Comparison of ENCODE assay signal across 19 cellular contexts in genomic region chr10:50619171-50619570, GRCh38. TPM values are rescaled to one million over a fixed set of nuclear protein-coding genes. Genes with fewer than 3 reads are reported as not detected.
DNase-seq lines count a peak whose midpoint lies in the region; ATAC-seq and TF ChIP-seq lines count a peak whose summit lies in the region.
"Had no signal": no experiment of that assay in that cellular context is flagged by ENCODE, and none has a peak within 500 bp of the region (broad histone marks: within the 10 kb centered on the region; RNA-seq: fewer than 3 reads in every experiment).

No MANE protein-coding gene starts in this region.

- peak overlapping the region; percentile 38 for H3K4me3 ChIP-seq in HUES48 (ENCODE audit: low read depth, low read length)
- no peak overlapping the region for H3K4me3 ChIP-seq in mammary epithelial cell (replicated peaks in 1 of 3; ENCODE audit: insufficient read depth in 1 of 3, low read depth in 2 of 3, low read length in 3 of 3)
- H3K4me3 ChIP-seq: GM23248, mucosa of descending colon had no signal

- no peak for DNase-seq in CD4-positive, alpha-beta T cell
- DNase-seq in mammary epithelial cell: no peak
- DNase-seq in naive B cell: no peak
- no peak for DNase-seq in stimulated activated naive CD8-positive, alpha-beta T cell treated with anti-CD3 and anti-CD28 coated beads, Interleukin-15, amount 100 ng/mL, for 72 hours
- no peak for DNase-seq in 8988T
- no peak for DNase-seq in AG20443 (ENCODE audit: low spot score)
- DNase-seq: activated naive CD8-positive, alpha-beta T cell treated with anti-CD3 and anti-CD28 coated beads for 36 hours; BE2C; effector CD8-positive, alpha-beta T cell; GM23248; left colon; mucosa of descending colon; NCI-H1105; stimulated activated CD4-positive, alpha-beta T cell treated with anti-CD3 and anti-CD28 coated beads, Interleukin-2, amount 100 ng/mL, for 24 hours had no signal

- no peaks in the 10 kb centered on the region for H3K9me3 Mint-ChIP-seq in CD4-positive, alpha-beta T cell
- no peaks in the 10 kb centered on the region for H3K9me3 Mint-ChIP-seq in naive B cell
- no peaks in the 10 kb centered on the region for H3K9me3 Mint-ChIP-seq in stimulated activated naive CD8-positive, alpha-beta T cell treated with anti-CD3 and anti-CD28 coated beads, Interleukin-15, amount 100 ng/mL, for 72 hours
- H3K9me3 Mint-ChIP-seq: activated naive CD8-positive, alpha-beta T cell treated with anti-CD3 and anti-CD28 coated beads for 36 hours had no signal

- no peaks in the 10 kb centered on the region for H3K27me3 ChIP-seq in CD4-positive, alpha-beta T cell (ENCODE audit: control insufficient read depth, insufficient read depth, low read length)
- H3K27me3 ChIP-seq in HUES48 (ENCODE audit: control insufficient read depth, insufficient read depth, low read length) (peaks cover 5% of the 10 kb centered on the region; the same call in 1 of the 2 replicates), mammary epithelial cell (ENCODE audit: insufficient read depth, low read length) (no peaks in the 10 kb centered on the region)
- H3K27me3 ChIP-seq: BE2C had no signal

- 100% methylated on average over 1 of the region's 1 CpG for WGBS in mammary epithelial cell (ENCODE audit: low coverage, missing lambda C conversion rate)

- in situ Hi-C loops in mammary epithelial cell (cut with MboI; ENCODE audit: low sequenced_read_pairs in 2 of 2): no loop called here

- H3K79me2 ChIP-seq in mammary epithelial cell (ENCODE audit: insufficient read depth, low read length): peaks cover 69% of the 10 kb centered on the region

- peak overlapping the region; percentile 56 for H3K4me3 Mint-ChIP-seq in CD4-positive, alpha-beta T cell
- H3K4me3 Mint-ChIP-seq in naive B cell: peak overlapping the region in 7 of 8 donors; percentile 6 to 76 (median 25)
- H3K4me3 Mint-ChIP-seq in stimulated activated naive CD8-positive, alpha-beta T cell treated with anti-CD3 and anti-CD28 coated beads, Interleukin-15, amount 100 ng/mL, for 72 hours: no peak overlapping the region
- H3K4me3 Mint-ChIP-seq: activated naive CD8-positive, alpha-beta T cell treated with anti-CD3 and anti-CD28 coated beads for 36 hours had no signal

- peak overlapping the region; percentile 53 for H3K4me2 ChIP-seq in mammary epithelial cell (ENCODE audit: insufficient read depth, low read depth, low read length)
- H3K4me2 ChIP-seq: KMS-11 had no signal

- H4K20me1 ChIP-seq in mammary epithelial cell (ENCODE audit: insufficient read depth, low read length): no peaks in the 10 kb centered on the region

- H3K27ac Mint-ChIP-seq in CD4-positive, alpha-beta T cell: peak overlapping the region; percentile 97
- H3K27ac Mint-ChIP-seq in naive B cell: peak overlapping the region; percentile 8 to 84 (median 70)
- H3K27ac Mint-ChIP-seq in stimulated activated naive CD8-positive, alpha-beta T cell treated with anti-CD3 and anti-CD28 coated beads, Interleukin-15, amount 100 ng/mL, for 72 hours: no peak overlapping the region
- H3K27ac Mint-ChIP-seq: activated naive CD8-positive, alpha-beta T cell treated with anti-CD3 and anti-CD28 coated beads for 36 hours had no signal

- H3K36me3 Mint-ChIP-seq in CD4-positive, alpha-beta T cell (ENCODE audit: low read depth): peaks cover 13% of the 10 kb centered on the region
- no peaks in the 10 kb centered on the region for H3K36me3 Mint-ChIP-seq in naive B cell
- H3K36me3 Mint-ChIP-seq: activated naive CD8-positive, alpha-beta T cell treated with anti-CD3 and anti-CD28 coated beads for 36 hours had no signal

- peak overlapping the region; percentile 24; the same call in 1 of the 2 replicates for H3K9ac ChIP-seq in HUES48 (ENCODE audit: low read depth, low read length)
- H3K9ac ChIP-seq in mammary epithelial cell (ENCODE audit: insufficient read depth, low read length): no peak overlapping the region
- H3K9ac ChIP-seq: GM23248, KMS-11 had no signal

- H3K4me1 ChIP-seq in HUES48 (ENCODE audit: control insufficient read depth, insufficient read depth, low read length): peaks cover 69% of the 10 kb centered on the region
- H3K4me1 ChIP-seq in mammary epithelial cell (ENCODE audit: insufficient read depth, low read length): peaks cover 39% of the 10 kb centered on the region
- H3K4me1 ChIP-seq: BE2C had no signal

- POLR2A ChIA-PET in CD4-positive, alpha-beta T cell (lab: Charles Lee): interaction anchor here (1.8 kb wide), 2 partner anchors 13 to 41 kb away, joined by 4 to 5 read pairs; no protein-coding TSS in a partner anchor

- CTCF ChIA-PET in CD4-positive, alpha-beta T cell (lab: Charles Lee): no interaction called here
- CTCF ChIA-PET in mammary epithelial cell (lab: Charles Lee; ENCODE audit: low non-redundant PET): no interaction called here

- no peak for TF ChIP-seq CTCF in CD4-positive, alpha-beta T cell (IDR thresholded peaks at IDR 0.05)
- TF ChIP-seq CTCF in mammary epithelial cell (conservative IDR thresholded peaks at IDR 0.05 in 1 of 2, IDR thresholded peaks at IDR 0.05 in 1 of 2; ENCODE audit: extremely low read depth in 1 of 2, insufficient read depth in 1 of 2, low read depth in 1 of 2, low read length in 2 of 2): no peak

- dilution Hi-C loops in mammary epithelial cell (cut with HindIII; ENCODE audit: low sequenced_read_pairs): no loop called here

- H3K9me3 ChIP-seq in CD4-positive, alpha-beta T cell (ENCODE audit: control insufficient read depth, low read length): no peaks in the 10 kb centered on the region
- H3K9me3 ChIP-seq in HUES48 (ENCODE audit: control insufficient read depth, insufficient read depth, low read length) (no peaks in the 10 kb centered on the region), mammary epithelial cell (replicated peaks; ENCODE audit: insufficient read depth, low read length) (no peaks in the 10 kb centered on the region)
- H3K9me3 ChIP-seq: BE2C, mucosa of descending colon had no signal

- H2AFZ ChIP-seq in mammary epithelial cell (ENCODE audit: low read depth, low read length): no peak overlapping the region
- H2AFZ ChIP-seq: GM23248 had no signal

- intact Hi-C loops in CD4-positive, alpha-beta T cell (cut with DNase I, micrococcal nuclease): no loop called here
- intact Hi-C loops in mammary epithelial cell (cut with micrococcal nuclease): no loop called here

- BruUV-seq in mammary epithelial cell (replicated peaks; lab: Mats Ljungman, UMichigan): no TSS peak

- H3K36me3 ChIP-seq in HUES48 (ENCODE audit: control insufficient read depth, insufficient read depth, low read length): no peaks in the 10 kb centered on the region
- no peaks in the 10 kb centered on the region for H3K36me3 ChIP-seq in mammary epithelial cell (ENCODE audit: insufficient read depth, low read length)
- H3K36me3 ChIP-seq: BE2C had no signal

- no peak for ATAC-seq in CD4-positive, alpha-beta T cell (ENCODE audit: poor library complexity)
- ATAC-seq in naive B cell (ENCODE audit: low read depth in 2 of 2) (no peak), HG02885 (IDR thresholded peaks at IDR 0.05; ENCODE audit: poor library complexity, unreplicated experiment) (no peak)
- ATAC-seq in stimulated activated naive CD8-positive, alpha-beta T cell treated with anti-CD3 and anti-CD28 coated beads, Interleukin-15, amount 100 ng/mL, for 72 hours: no peak
- ATAC-seq: activated CD4-positive, CD25-positive, alpha-beta regulatory T cell treated with anti-CD3 and anti-CD28 coated beads, Interleukin-2, amount 50 U/mL, for 24 hours; left colon; mucosa of descending colon had no signal

- H3K4me1 Mint-ChIP-seq in CD4-positive, alpha-beta T cell (ENCODE audit: low read depth): peaks cover 72% of the 10 kb centered on the region
- peaks cover 33 to 55% (median 50%) of the 10 kb centered on the region in 3 donors for H3K4me1 Mint-ChIP-seq in naive B cell
- H3K4me1 Mint-ChIP-seq in stimulated activated naive CD8-positive, alpha-beta T cell treated with anti-CD3 and anti-CD28 coated beads, Interleukin-15, amount 100 ng/mL, for 72 hours: peaks cover 53% of the 10 kb centered on the region

- no peak overlapping the region for H3K27ac ChIP-seq in CD4-positive, alpha-beta T cell (ENCODE audit: low read depth, low read length)
- H3K27ac ChIP-seq in HUES48 (ENCODE audit: low read depth, low read length): peak overlapping the region; percentile 82
- no peak overlapping the region for H3K27ac ChIP-seq in mammary epithelial cell (ENCODE audit: insufficient read depth, low read depth, low read length)
- H3K27ac ChIP-seq: GM23248, HL-60, KMS-11 had no signal

- H3K27me3 Mint-ChIP-seq in CD4-positive, alpha-beta T cell: no peaks in the 10 kb centered on the region
- H3K27me3 Mint-ChIP-seq in naive B cell: no peaks in the 10 kb centered on the region
- H3K27me3 Mint-ChIP-seq in stimulated activated naive CD8-positive, alpha-beta T cell treated with anti-CD3 and anti-CD28 coated beads, Interleukin-15, amount 100 ng/mL, for 72 hours: no peaks in the 10 kb centered on the region
- H3K27me3 Mint-ChIP-seq: activated naive CD8-positive, alpha-beta T cell treated with anti-CD3 and anti-CD28 coated beads for 36 hours had no signal

RNA-seq across cellular contexts. Expression of gene SGMS1, which starts 4.6 kb away (rescaled TPM):
- total RNA-seq in CD4-positive, alpha-beta T cell: 10 to 100 TPM; 24.8 to 25.2 TPM
- 10 to 100 TPM; 24.9 to 37.3 TPM for total RNA-seq in mammary epithelial cell
- polyA plus RNA-seq in mammary epithelial cell (12.6 TPM), naive B cell (ENCODE audit: low read depth in 6 of 6) (10 to 100 TPM; 14.2 to 21.7 (median 16.7) TPM)
- 16.0 TPM for polyA minus RNA-seq in mammary epithelial cell

Comparison
In these comparisons a context has a peak if more than half of its experiments do, and no peak if none do; other contexts are left out.
1. H3K27ac Mint-ChIP-seq: peak in CD4-positive, alpha-beta T cell (single experiment) and naive B cell (6 of 6); none in stimulated activated naive CD8-positive, alpha-beta T cell treated with anti-CD3 and anti-CD28 coated beads, Interleukin-15, amount 100 ng/mL, for 72 hours (0 of 2).
2. H3K4me3 Mint-ChIP-seq: peak in CD4-positive, alpha-beta T cell (single experiment) and naive B cell (7 of 8); none in stimulated activated naive CD8-positive, alpha-beta T cell treated with anti-CD3 and anti-CD28 coated beads, Interleukin-15, amount 100 ng/mL, for 72 hours (0 of 2).